In genomic region chr14:50717826-50718225, GRCh38 we compare ENCODE assay signal across 31 cellular contexts.
"Had no signal": no experiment of that assay in that cellular context is flagged by ENCODE, and none has a peak within 500 bp of the region (broad histone marks: within the 10 kb centered on the region; RNA-seq: fewer than 3 reads in every experiment).

No MANE protein-coding gene starts in this region.

- H3K9me3 ChIP-seq: ascending aorta, gastroesophageal sphincter, mucosa of descending colon, thyroid gland, upper lobe of right lung had no signal

- H3K4me3 ChIP-seq: ascending aorta, cardiac muscle cell, coronary artery, gastroesophageal sphincter, hepatocyte, mucosa of descending colon, skin epidermis, thyroid gland, upper lobe of right lung had no signal

- H3K27me3 Mint-ChIP-seq: effector memory CD8-positive, alpha-beta T cell; stimulated activated naive CD8-positive, alpha-beta T cell treated with anti-CD3 and anti-CD28 coated beads, Interleukin-15, amount 100 ng/mL, for 72 hours had no signal

- H3K27ac Mint-ChIP-seq: activated naive CD4-positive, alpha-beta T cell treated with anti-CD3 and anti-CD28 coated beads, Interleukin-2, amount 10 ng/mL, durations not matched to agents 7 days and 5 days; activated naive CD8-positive, alpha-beta T cell treated with anti-CD3 and anti-CD28 coated beads, Interleukin-2, amount 10 ng/mL, durations not matched to agents 7 days and 5 days; activated T-helper 1 cell treated with anti-CD3 and anti-CD28 coated beads, Interleukin-12 subunit alpha, Interleukin-12 subunit beta, Interleukin-2, Interleukin-4 antibody, amounts not matched to agents 30 ng/mL and 10 ng/mL and 1 ng/mL, durations not matched to agents 14 hours and 24 hours and 36 hours; effector memory CD8-positive, alpha-beta T cell; nephron; stimulated activated effector memory CD8-positive, alpha-beta T cell treated with anti-CD3 and anti-CD28 coated beads, Interleukin-12 subunit alpha, Interleukin-12 subunit beta, amount 100 ng/mL, for 72 hours; stimulated activated naive CD8-positive, alpha-beta T cell treated with anti-CD3 and anti-CD28 coated beads, Interleukin-15, amount 100 ng/mL, for 72 hours; T-helper 2 cell treated with Interferon-gamma antibody and Interleukin-4, amounts not matched to agents 5 μg/mL and 100 μg/mL, for 36 hours had no signal

- H3K9me3 Mint-ChIP-seq: activated naive CD4-positive, alpha-beta T cell treated with anti-CD3 and anti-CD28 coated beads, Interleukin-2, amount 10 ng/mL, durations not matched to agents 7 days and 5 days; activated naive CD8-positive, alpha-beta T cell treated with anti-CD3 and anti-CD28 coated beads, Interleukin-2, amount 10 ng/mL, durations not matched to agents 7 days and 5 days; activated T-helper 1 cell treated with anti-CD3 and anti-CD28 coated beads, Interleukin-12 subunit alpha, Interleukin-12 subunit beta, Interleukin-2, Interleukin-4 antibody, amounts not matched to agents 30 ng/mL and 10 ng/mL and 1 ng/mL, durations not matched to agents 14 hours and 24 hours and 36 hours; brain; effector memory CD8-positive, alpha-beta T cell; nephron; stimulated activated effector memory CD8-positive, alpha-beta T cell treated with anti-CD3 and anti-CD28 coated beads, Interleukin-12 subunit alpha, Interleukin-12 subunit beta, amount 100 ng/mL, for 72 hours; stimulated activated naive CD8-positive, alpha-beta T cell treated with anti-CD3 and anti-CD28 coated beads, Interleukin-15, amount 100 ng/mL, for 72 hours; T-helper 2 cell treated with Interferon-gamma antibody and Interleukin-4, amounts not matched to agents 5 μg/mL and 100 μg/mL, for 36 hours had no signal

- H3K4me3 Mint-ChIP-seq: activated naive CD4-positive, alpha-beta T cell treated with anti-CD3 and anti-CD28 coated beads, Interleukin-2, amount 10 ng/mL, durations not matched to agents 7 days and 5 days; activated naive CD8-positive, alpha-beta T cell treated with anti-CD3 and anti-CD28 coated beads, Interleukin-2, amount 10 ng/mL, durations not matched to agents 7 days and 5 days; activated T-helper 1 cell treated with anti-CD3 and anti-CD28 coated beads, Interleukin-12 subunit alpha, Interleukin-12 subunit beta, Interleukin-2, Interleukin-4 antibody, amounts not matched to agents 30 ng/mL and 10 ng/mL and 1 ng/mL, durations not matched to agents 14 hours and 24 hours and 36 hours; brain; effector memory CD8-positive, alpha-beta T cell; nephron; stimulated activated effector memory CD8-positive, alpha-beta T cell treated with anti-CD3 and anti-CD28 coated beads, Interleukin-12 subunit alpha, Interleukin-12 subunit beta, amount 100 ng/mL, for 72 hours; stimulated activated naive CD8-positive, alpha-beta T cell treated with anti-CD3 and anti-CD28 coated beads, Interleukin-15, amount 100 ng/mL, for 72 hours; T-helper 2 cell treated with Interferon-gamma antibody and Interleukin-4, amounts not matched to agents 5 μg/mL and 100 μg/mL, for 36 hours had no signal

- DNase-seq: activated CD4-positive, alpha-beta T cell treated with anti-CD3 and anti-CD28 coated beads for 4 hours; activated CD4-positive, alpha-beta T cell treated with anti-CD3 and anti-CD28 coated beads, Interleukin-2, amount 50 U/mL, for 48 hours; activated CD8-positive, alpha-beta memory T cell treated with anti-CD3 and anti-CD28 coated beads for 24 hours; activated effector memory CD4-positive, alpha-beta T cell treated with anti-CD3 and anti-CD28 coated beads, Interleukin-2, amount 50 U/mL, for 16 hours; activated naive CD4-positive, alpha-beta T cell treated with anti-CD3 and anti-CD28 coated beads, Interleukin-2, amount 10 ng/mL, durations not matched to agents 7 days and 5 days; activated naive CD8-positive, alpha-beta T cell treated with anti-CD3 and anti-CD28 coated beads, Interleukin-2, amount 10 ng/mL, durations not matched to agents 7 days and 5 days; activated T-cell treated with anti-CD3 and anti-CD28 coated beads, Interleukin-2, amount 50 U/mL, for 1 hour; cerebellar nuclear complex; effector memory CD8-positive, alpha-beta T cell; islet precursor cell; left ventricle myocardium superior; mucosa of descending colon; posterior cingulate gyrus; stimulated activated CD4-positive, alpha-beta T cell treated with anti-CD3 and anti-CD28 coated beads, Interleukin-12 subunit alpha, Interleukin-12 subunit beta, amount 100 ng/mL, for 4 hours; stimulated activated CD4-positive, alpha-beta T cell treated with anti-CD3 and anti-CD28 coated beads, Interleukin-4, amount 100 ng/mL, for 1 hour; stimulated activated naive CD8-positive, alpha-beta T cell treated with anti-CD3 and anti-CD28 coated beads, Interleukin-15, amount 100 ng/mL, for 72 hours; substantia nigra; thyroid gland; upper lobe of right lung had no signal

- H3K27me3 ChIP-seq: ascending aorta, cardiac muscle cell, gastroesophageal sphincter, hepatocyte, thyroid gland, upper lobe of right lung had no signal

- ATAC-seq: effector memory CD8-positive, alpha-beta T cell; gastroesophageal sphincter; left ventricle myocardium superior; mucosa of descending colon; sciatic nerve; stimulated activated effector memory CD8-positive, alpha-beta T cell treated with anti-CD3 and anti-CD28 coated beads, Interleukin-12 subunit alpha, Interleukin-12 subunit beta, amount 100 ng/mL, for 72 hours; stimulated activated naive CD8-positive, alpha-beta T cell treated with anti-CD3 and anti-CD28 coated beads, Interleukin-15, amount 100 ng/mL, for 72 hours; upper lobe of right lung had no signal

- H3K27ac ChIP-seq: ascending aorta, cardiac muscle cell, coronary artery, gastroesophageal sphincter, hepatocyte, skin epidermis, thyroid gland, upper lobe of right lung had no signal

- H3K36me3 ChIP-seq: cardiac muscle cell had no signal

- H3K4me1 ChIP-seq: ascending aorta, gastroesophageal sphincter, thyroid gland, upper lobe of right lung had no signal

- H3K4me1 Mint-ChIP-seq: activated naive CD4-positive, alpha-beta T cell treated with anti-CD3 and anti-CD28 coated beads, Interleukin-2, amount 10 ng/mL, durations not matched to agents 7 days and 5 days; activated naive CD8-positive, alpha-beta T cell treated with anti-CD3 and anti-CD28 coated beads, Interleukin-2, amount 10 ng/mL, durations not matched to agents 7 days and 5 days; brain; nephron; stimulated activated effector memory CD8-positive, alpha-beta T cell treated with anti-CD3 and anti-CD28 coated beads, Interleukin-12 subunit alpha, Interleukin-12 subunit beta, amount 100 ng/mL, for 72 hours; stimulated activated naive CD8-positive, alpha-beta T cell treated with anti-CD3 and anti-CD28 coated beads, Interleukin-15, amount 100 ng/mL, for 72 hours had no signal
